In the genomic region with DNA sequence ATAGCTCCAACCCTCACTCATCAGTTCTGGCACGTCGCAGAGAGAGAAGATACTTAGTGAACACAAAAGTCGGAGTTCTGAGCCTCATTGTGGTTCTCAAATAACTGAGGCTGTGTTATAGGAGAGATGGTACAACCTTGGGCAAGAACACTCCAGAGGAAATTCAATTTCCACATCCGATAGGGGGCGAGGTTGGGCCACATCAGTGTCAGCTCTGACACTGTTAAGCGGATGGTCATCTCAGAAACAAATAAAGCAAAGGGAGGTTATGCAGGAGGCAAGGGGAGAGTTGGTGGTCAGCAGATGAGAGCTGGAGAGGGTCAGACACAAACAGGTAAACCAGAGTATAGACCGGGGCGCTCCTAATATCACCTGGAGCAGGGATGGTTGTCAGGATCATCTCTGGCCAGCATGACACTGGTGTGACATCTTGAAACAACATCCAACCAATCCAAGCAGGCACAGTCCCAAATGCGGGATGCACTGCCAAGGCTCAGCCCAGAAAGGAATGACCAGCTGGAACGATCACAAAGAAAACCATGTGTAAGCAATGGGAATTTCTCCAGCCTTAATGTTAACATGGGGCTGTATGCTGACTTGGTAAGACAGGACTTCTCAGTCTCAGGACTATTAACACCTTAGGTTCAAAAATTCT, we compare ENCODE assay signal across 9 cellular contexts.
A peak's percentile ranks its signal among the peaks of the same experiment; 100 is the strongest.
DNase-seq lines count a peak whose midpoint lies in the region; ATAC-seq and TF ChIP-seq lines count a peak whose summit lies in the region.
"Had no signal": no experiment of that assay in that cellular context is flagged by ENCODE, and none has a peak within 500 bp of the region (broad histone marks: within the 10 kb centered on the region; RNA-seq: fewer than 3 reads in every experiment).

No MANE protein-coding gene starts in this region.

- H3K4me3 Mint-ChIP-seq in activated CD4-positive, alpha-beta T cell treated with anti-CD3 and anti-CD28 coated beads for 36 hours: no peak overlapping the region
- H3K4me3 Mint-ChIP-seq: naive B cell had no signal

- no peak for ATAC-seq in activated CD4-positive, alpha-beta T cell treated with anti-CD3 and anti-CD28 coated beads for 36 hours
- ATAC-seq in foreskin keratinocyte: no peak
- no peak for ATAC-seq in HG03280 (IDR thresholded peaks at IDR 0.05; ENCODE audit: unreplicated experiment)
- no peak for ATAC-seq in GM21447 (IDR thresholded peaks at IDR 0.05; ENCODE audit: unreplicated experiment)

- intact Hi-C loops in activated CD4-positive, alpha-beta T cell treated with anti-CD3 and anti-CD28 coated beads for 36 hours (cut with DNase I, micrococcal nuclease): loop anchor here (5.0 to 10.0 kb wide), 4 partner anchors 201 to 247 kb away; no protein-coding TSS in a partner anchor
- intact Hi-C loops in testis (cut with DNase I; ENCODE audit: low total_unique reads): no loop called here

- no peaks in the 10 kb centered on the region for H3K9me3 Mint-ChIP-seq in activated CD4-positive, alpha-beta T cell treated with anti-CD3 and anti-CD28 coated beads for 36 hours (ENCODE audit: low read depth)
- H3K9me3 Mint-ChIP-seq: naive B cell had no signal

- no peak overlapping the region for H3K27ac ChIP-seq in foreskin keratinocyte
- no peak overlapping the region for H3K27ac ChIP-seq in testis

- no peak overlapping the region for H3K27ac Mint-ChIP-seq in activated CD4-positive, alpha-beta T cell treated with anti-CD3 and anti-CD28 coated beads for 36 hours
- H3K27ac Mint-ChIP-seq: naive B cell had no signal

- H3K4me1 Mint-ChIP-seq in activated CD4-positive, alpha-beta T cell treated with anti-CD3 and anti-CD28 coated beads for 36 hours: peaks cover 5% of the 10 kb centered on the region

- H3K27me3 Mint-ChIP-seq in activated CD4-positive, alpha-beta T cell treated with anti-CD3 and anti-CD28 coated beads for 36 hours: peaks cover 21% of the 10 kb centered on the region

- no peaks in the 10 kb centered on the region for H3K9me3 ChIP-seq in testis

- WGBS in testis, 2 donors: 81 to 84% methylated on average over 9 to 10 of the region's 10 CpGs

- TF ChIP-seq POLR2A in testis (IDR thresholded peaks at IDR 0.05): no peak

- no peaks in the 10 kb centered on the region for H3K36me3 Mint-ChIP-seq in activated CD4-positive, alpha-beta T cell treated with anti-CD3 and anti-CD28 coated beads for 36 hours (ENCODE audit: low read depth)
- H3K36me3 Mint-ChIP-seq: naive B cell had no signal

- H3K4me1 ChIP-seq in foreskin keratinocyte: no peaks in the 10 kb centered on the region
- H3K4me1 ChIP-seq in testis: peaks cover 8% of the 10 kb centered on the region

- H3K27me3 ChIP-seq in foreskin keratinocyte (peaks cover 7% of the 10 kb centered on the region), testis (no peaks in the 10 kb centered on the region)

- no peaks in the 10 kb centered on the region for H3K36me3 ChIP-seq in testis (ENCODE audit: low read depth, missing control alignments)

- TF ChIP-seq CTCF in foreskin keratinocyte (conservative IDR thresholded peaks at IDR 0.05) (peak; percentile 49), testis (IDR thresholded peaks at IDR 0.05) (peak in 1 of 3 experiments; percentile 14)

- H3K4me3 ChIP-seq in testis: no peak overlapping the region

- CTCF ChIA-PET in activated CD4-positive, alpha-beta T cell treated with anti-CD3 and anti-CD28 coated beads for 36 hours (lab: Charles Lee): interaction anchor here (0.7 to 1.5 kb wide), 3 partner anchors 9 to 19 kb away, joined by 3 to 4 read pairs (median 3); no protein-coding TSS in a partner anchor

- POLR2A ChIA-PET in activated CD4-positive, alpha-beta T cell treated with anti-CD3 and anti-CD28 coated beads for 36 hours (lab: Charles Lee): no interaction called here

- peak; percentile 33 for DNase-seq in activated CD4-positive, alpha-beta T cell treated with anti-CD3 and anti-CD28 coated beads for 36 hours
- no peak for DNase-seq in activated CD4-positive, alpha-beta T cell treated with anti-CD3 and anti-CD28 coated beads, Interleukin-2, amount 50 U/mL, for 4 hours
- DNase-seq in RPMI8226: peak; percentile 37
- no peak for DNase-seq in foreskin keratinocyte
- peak; percentile 15 for DNase-seq in testis
- DNase-seq in SW 1271 (lab: John Stamatoyannopoulos, UW): no peak
- DNase-seq: naive B cell had no signal

Comparison
In these comparisons a context has a peak if more than half of its experiments do, and no peak if none do; other contexts are left out.
1. DNase-seq: peak in activated CD4-positive, alpha-beta T cell treated with anti-CD3 and anti-CD28 coated beads for 36 hours (single experiment), RPMI8226 (single experiment) and testis (single experiment); none in activated CD4-positive, alpha-beta T cell treated with anti-CD3 and anti-CD28 coated beads, Interleukin-2, amount 50 U/mL, for 4 hours (0 of 2), foreskin keratinocyte (0 of 2) and SW 1271 (0 of 2).